ENCODE assay signal across 8 cellular contexts in genomic region chr7:149497467-149498261, GRCh38. TPM values are rescaled to one million over a fixed set of nuclear protein-coding genes. Genes with fewer than 3 reads are reported as not detected.
DNase-seq lines count a peak whose midpoint lies in the region; ATAC-seq and TF ChIP-seq lines count a peak whose summit lies in the region.

TSS of gene ZNF746 (minus strand) at chr7:149497809. CDS start at chr7:149497536, 273 bp downstream.

- peak within 1 kb of the TSS; percentile 93 to 97 for H3K4me3 ChIP-seq in SK-N-SH (ENCODE audit: low read depth in 2 of 2, low read length in 1 of 2)
- H3K4me3 ChIP-seq in osteoblast (ENCODE audit: insufficient read depth, low read length): peak within 1 kb of the TSS; percentile 79
- peak within 1 kb of the TSS; percentile 81 for H3K4me3 ChIP-seq in testis

- H3K36me3 ChIP-seq in SK-N-SH (replicated peaks in 1 of 2; ENCODE audit: control insufficient read depth in 1 of 2, insufficient read depth in 2 of 2, low read length in 1 of 2) (peaks cover 15 to 17% of the 10 kb centered on the region in 2 experiments), osteoblast (ENCODE audit: insufficient read depth, low read length) (peaks cover 16% of the 10 kb centered on the region), testis (ENCODE audit: low read depth, missing control alignments) (no peaks in the 10 kb centered on the region)

- no peak for TF ChIP-seq POLR2A in testis (IDR thresholded peaks at IDR 0.05)

- H3K4me1 ChIP-seq in SK-N-SH (ENCODE audit: control insufficient read depth in 1 of 2, insufficient read depth in 2 of 2, low read depth in 1 of 2, low read length in 1 of 2) (peaks cover 10 to 12% of the 10 kb centered on the region in 2 experiments), osteoblast (ENCODE audit: insufficient read depth, low read length) (peaks cover 19% of the 10 kb centered on the region), testis (peaks cover 10% of the 10 kb centered on the region)

- H3K27ac ChIP-seq in SK-N-SH (ENCODE audit: low read depth in 2 of 2, low read length in 1 of 2): peak within 1 kb of the TSS; percentile 56 to 71
- peak within 1 kb of the TSS; percentile 45 for H3K27ac ChIP-seq in osteoblast (ENCODE audit: low read depth, low read length)
- peak within 1 kb of the TSS; percentile 86 to 95 for H3K27ac ChIP-seq in testis

- 1% methylated on average over 24 of the region's 109 CpGs for WGBS in SK-N-SH (ENCODE audit: low lambda C conversion rate)
- 0% methylated on average over 30 of the region's 109 CpGs; no CpG with 5 or more reads in 1 of the 2 donors for WGBS in testis, 2 donors

- ATAC-seq in GM21825 (IDR thresholded peaks at IDR 0.05; ENCODE audit: unreplicated experiment): peak; percentile 96

- POLR2A ChIA-PET in SK-N-SH (lab: Yijun Ruan, JAX): no interaction called here

- TF ChIP-seq RAD21 in SK-N-SH (IDR thresholded peaks at IDR 0.05; ENCODE audit: low read length): peak; percentile 69

- intact Hi-C loops in testis (cut with DNase I; ENCODE audit: low total_unique reads): no loop called here

- H3K9ac ChIP-seq in SK-N-SH: peak within 1 kb of the TSS; percentile 80

- H4K20me1 ChIP-seq in SK-N-SH (ENCODE audit: insufficient read depth): peaks cover 18% of the 10 kb centered on the region
- peaks cover 20% of the 10 kb centered on the region for H4K20me1 ChIP-seq in osteoblast (ENCODE audit: insufficient read depth, low read length)

- DNase-seq in GF-D8 (lab: John Stamatoyannopoulos, UW): peak; percentile 57
- DNase-seq in Kasumi-1 (lab: John Stamatoyannopoulos, UW): peak; percentile 64
- DNase-seq in SK-N-SH: peak; percentile 99
- DNase-seq in activated naive CD4-positive, alpha-beta T cell treated with anti-CD3 and anti-CD28 coated beads, Interleukin-2, amount 50 U/mL, for 16 hours: peak; percentile 85
- peak; percentile 85 for DNase-seq in glomerular visceral epithelial cell (ENCODE audit: extremely low spot score)
- DNase-seq in osteoblast (ENCODE audit: insufficient read length, low spot score, missing footprints): peak; percentile 100
- DNase-seq in testis: peak; percentile 82

- TF ChIP-seq CTCF in SK-N-SH (IDR thresholded peaks at IDR 0.05) (peak; percentile 39; the same call in 1 of the 2 replicates), osteoblast (IDR thresholded peaks at IDR 0.05; ENCODE audit: extremely low read depth, low read depth, low read length) (peak; percentile 33), testis (IDR thresholded peaks at IDR 0.05) (peak; percentile 35 to 66 (median 37))

- H2AFZ ChIP-seq in SK-N-SH (ENCODE audit: low read depth): peak within 1 kb of the TSS; percentile 83
- H2AFZ ChIP-seq in osteoblast (ENCODE audit: low read length): peak within 1 kb of the TSS; percentile 78

- no peak for TF ChIP-seq EP300 in SK-N-SH (IDR thresholded peaks at IDR 0.05; ENCODE audit: borderline replicate concordance in 1 of 2, low read depth in 1 of 2, low read length in 1 of 2)

- CTCF ChIA-PET in SK-N-SH (lab: Yijun Ruan, JAX): no interaction called here

- H3F3A ChIP-seq in SK-N-SH (replicated peaks; ENCODE audit: insufficient read depth): peaks cover 5% of the 10 kb centered on the region

- H3K27me3 ChIP-seq in SK-N-SH (ENCODE audit: insufficient read depth) (no peaks in the 10 kb centered on the region), osteoblast (ENCODE audit: insufficient read depth, low read length) (peaks cover 14% of the 10 kb centered on the region), testis (no peaks in the 10 kb centered on the region)

- no peaks in the 10 kb centered on the region for H3K9me2 ChIP-seq in SK-N-SH

- H3K4me2 ChIP-seq in SK-N-SH (peak within 1 kb of the TSS; percentile 91), osteoblast (ENCODE audit: insufficient read depth, low read length) (peak within 1 kb of the TSS; percentile 92)

- no peaks in the 10 kb centered on the region for H3K9me3 ChIP-seq in SK-N-SH
- H3K9me3 ChIP-seq in osteoblast (ENCODE audit: low read depth, low read length): no peaks in the 10 kb centered on the region
- H3K9me3 ChIP-seq in testis: no peaks in the 10 kb centered on the region

- peaks cover 27% of the 10 kb centered on the region for H3K79me2 ChIP-seq in SK-N-SH (ENCODE audit: insufficient read depth)
- peaks cover 27% of the 10 kb centered on the region for H3K79me2 ChIP-seq in osteoblast (ENCODE audit: insufficient read depth, low read length)

TF ChIP-seq in SK-N-SH, 30 proteins besides CTCF, POLR2A, EP300 and RAD21:
- TF ChIP-seq MXI1 (IDR thresholded peaks at IDR 0.05; ENCODE audit: low read depth, low read length): peak; percentile 20; the same call in 1 of the 2 replicates
- no peak for TF ChIP-seq GATA2 (CRISPR knock-in tag; IDR thresholded peaks at IDR 0.05)
- TF ChIP-seq TAF1 (IDR thresholded peaks at IDR 0.05; ENCODE audit: borderline replicate concordance, low read depth, low read length): 0 out of 2 replicates have a peak, but pooled peaks have one; percentile 61
- TF ChIP-seq SIN3A (IDR thresholded peaks at IDR 0.05; ENCODE audit: borderline replicate concordance, low read depth, low read length): peak; percentile 68; the same call in 1 of the 2 replicates
- TF ChIP-seq SMC3 (IDR thresholded peaks at IDR 0.05; ENCODE audit: low read depth, low read length): peak; percentile 60
- TF ChIP-seq CHD2 (IDR thresholded peaks at IDR 0.05; ENCODE audit: low read length, partially characterized antibody): peak; percentile 59
- TF ChIP-seq USF1 (IDR thresholded peaks at IDR 0.05; ENCODE audit: borderline replicate concordance, low read depth): no peak
- no peak for TF ChIP-seq RFX5 (IDR thresholded peaks at IDR 0.05; ENCODE audit: low read length)
- TF ChIP-seq POLR2AphosphoS5 (IDR thresholded peaks at IDR 0.05; ENCODE audit: low read depth, low read length): peak; percentile 43; the same call in 1 of the 2 replicates
- no peak for TF ChIP-seq FOXJ3 (CRISPR knock-in tag; IDR thresholded peaks at IDR 0.05)
- TF ChIP-seq NRF1 (IDR thresholded peaks at IDR 0.05; ENCODE audit: low read depth, low read length): peak; percentile 35; the same call in 1 of the 2 replicates
- TF ChIP-seq RCOR1 (IDR thresholded peaks at IDR 0.05; ENCODE audit: low read length): peak; percentile 52; the same call in 1 of the 2 replicates
- TF ChIP-seq EZH2phosphoT487 (IDR thresholded peaks at IDR 0.05; ENCODE audit: borderline replicate concordance, low read depth): no peak
- TF ChIP-seq REST (IDR thresholded peaks at IDR 0.05; ENCODE audit: low read depth, low read length): 0 out of 2 replicates have a peak, but pooled peaks have one; percentile 75
- no peak for TF ChIP-seq MEF2A (IDR thresholded peaks at IDR 0.05; ENCODE audit: borderline replicate concordance, low read depth)
- TF ChIP-seq, protein P1, sequence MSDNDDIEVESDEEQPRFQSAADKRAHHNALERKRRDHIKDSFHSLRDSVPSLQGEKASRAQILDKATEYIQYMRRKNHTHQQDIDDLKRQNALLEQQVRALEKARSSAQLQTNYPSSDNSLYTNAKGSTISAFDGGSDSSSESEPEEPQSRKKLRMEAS (IDR thresholded peaks at IDR 0.05; ENCODE audit: low read depth): 0 out of 2 replicates have a peak, but pooled peaks have one; percentile 54
- TF ChIP-seq NFIC (IDR thresholded peaks at IDR 0.05; ENCODE audit: borderline replicate concordance): no peak

RNA-seq across cellular contexts. Expression of gene ZNF746, which starts in this region (rescaled TPM):
- 8.4 and 11.1 TPM in 2 replicates for polyA plus RNA-seq in SK-N-SH (2012; rRNA removed)
- polyA plus RNA-seq in SK-N-SH (2012; cell fraction: cytosol; rRNA removed): 5.5 and 7.5 TPM in 2 replicates
- polyA plus RNA-seq in SK-N-SH (2012; cell fraction: nucleus; rRNA removed): 25.3 and 28.2 TPM in 2 replicates
- total RNA-seq in osteoblast: 22.1 and 23.6 TPM in 2 replicates
- total RNA-seq in testis: 10 to 100 TPM; 49.3 to 56.7 TPM
- polyA plus RNA-seq in testis (ENCODE audit: insufficient read depth, low read depth, low replicate concordance): 32.1 TPM

Comparison
In these comparisons a context has a peak if more than half of its experiments do, and no peak if none do; other contexts are left out.
1. Peak in every context shown above with its lines: DNase-seq, ATAC-seq, H3K4me3 ChIP-seq and H3K27ac ChIP-seq.